In the genomic region with DNA sequence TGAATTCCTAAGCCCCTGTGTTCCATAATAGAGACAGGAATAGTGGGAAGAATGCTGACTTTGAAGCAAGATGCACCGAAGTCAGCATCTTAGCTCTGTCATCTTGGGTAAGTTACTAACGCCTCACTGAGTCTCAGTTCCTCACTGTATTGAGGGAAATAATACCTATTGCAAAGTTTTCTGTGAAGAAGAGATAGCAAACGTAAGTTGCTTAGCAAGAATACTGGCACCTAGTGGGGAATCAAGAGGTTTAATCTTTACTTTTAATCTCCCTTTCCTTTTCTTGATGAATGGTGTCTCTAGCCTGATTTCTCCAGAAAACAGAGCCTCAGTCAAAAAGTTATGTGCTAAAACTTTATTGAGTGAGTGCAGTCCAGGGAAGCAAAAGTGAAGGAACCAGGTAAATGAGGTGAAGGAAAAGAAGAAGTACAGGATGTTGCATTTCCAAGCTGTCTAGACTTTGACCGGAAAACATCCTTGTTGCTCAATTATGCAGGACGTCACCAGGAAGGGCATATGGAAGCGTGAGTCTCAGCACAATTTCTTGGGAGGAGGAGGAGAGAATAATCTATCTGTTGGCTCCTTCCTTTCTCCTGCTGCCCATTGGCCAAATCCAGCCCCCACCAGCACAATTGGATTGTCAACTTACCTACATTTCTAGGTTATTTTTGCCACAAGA, we compare ENCODE assay signal across 12 cellular contexts.
DNase-seq lines count a peak whose midpoint lies in the region; ATAC-seq and TF ChIP-seq lines count a peak whose summit lies in the region.
"Had no signal": no experiment of that assay in that cellular context is flagged by ENCODE, and none has a peak within 500 bp of the region (broad histone marks: within the 10 kb centered on the region; RNA-seq: fewer than 3 reads in every experiment).

No MANE protein-coding gene starts in this region.

- no peaks in the 10 kb centered on the region for H3K36me3 Mint-ChIP-seq in osteocyte (ENCODE audit: unreplicated experiment)
- H3K36me3 Mint-ChIP-seq: T-cell had no signal

- TF ChIP-seq CTCF in choroid plexus epithelial cell (conservative IDR thresholded peaks at IDR 0.05; ENCODE audit: low read depth, low read length), result peak; percentile 60
- peak; percentile 53 for TF ChIP-seq CTCF in osteocyte (IDR thresholded peaks at IDR 0.05)

- no peaks in the 10 kb centered on the region for H3K4me1 Mint-ChIP-seq in osteocyte (ENCODE audit: unreplicated experiment)
- H3K4me1 Mint-ChIP-seq: T-cell had no signal

- H3K4me3 ChIP-seq in choroid plexus epithelial cell (ENCODE audit: low read depth, low read length), result no peak overlapping the region

- no peaks in the 10 kb centered on the region for H3K9me3 Mint-ChIP-seq in osteocyte (ENCODE audit: unreplicated experiment)
- H3K9me3 Mint-ChIP-seq: T-cell had no signal

- H3K4me3 Mint-ChIP-seq in osteocyte (ENCODE audit: unreplicated experiment), result no peak overlapping the region
- H3K4me3 Mint-ChIP-seq: T-cell had no signal

- ATAC-seq in HG02571 (IDR thresholded peaks at IDR 0.05; ENCODE audit: unreplicated experiment) (no peak), GM21526 (IDR thresholded peaks at IDR 0.05; ENCODE audit: low FRiP score, unreplicated experiment) (no peak)
- ATAC-seq: T-cell had no signal

- DNase-seq in NCI-H526 treated with DMSO at 0.1 percent for 48 hours (lab: John Stamatoyannopoulos, UW) (peak; percentile 8), NCI-H526 (lab: John Stamatoyannopoulos, UW) (no peak), NOMO-1 treated with DMSO at 0.1 percent for 48 hours (lab: John Stamatoyannopoulos, UW; ENCODE audit: unreplicated experiment) (peak; percentile 52), choroid plexus epithelial cell (ENCODE audit: low read depth) (peak; percentile 57), osteocyte (ENCODE audit: extremely low spot score, unreplicated experiment) (no peak), activated T-cell treated with anti-CD3 and anti-CD28 coated beads for 4 hours (no peak)
- DNase-seq: amniotic stem cell; stimulated activated CD4-positive, alpha-beta T cell treated with anti-CD3 and anti-CD28 coated beads, Interleukin-1b, Interleukin-23, amount 100 ng/mL, for 48 hours; stimulated activated naive CD4-positive, alpha-beta T cell treated with Interleukin-2 at 50 U/mL for 16 hours; T-cell had no signal

- H3K27me3 Mint-ChIP-seq in osteocyte (ENCODE audit: unreplicated experiment), result peaks cover 39% of the 10 kb centered on the region

- H3K27ac Mint-ChIP-seq in osteocyte (ENCODE audit: unreplicated experiment), result no peak overlapping the region
- H3K27ac Mint-ChIP-seq: T-cell had no signal

Comparison
In these comparisons a context has a peak if more than half of its experiments do, and no peak if none do; other contexts are left out.
1. DNase-seq: peak in NCI-H526 treated with DMSO at 0.1 percent for 48 hours (single experiment), NOMO-1 treated with DMSO at 0.1 percent for 48 hours (single experiment) and choroid plexus epithelial cell (single experiment); none in NCI-H526 (0 of 2), osteocyte (single experiment) and activated T-cell treated with anti-CD3 and anti-CD28 coated beads for 4 hours (single experiment).